ENCODE assay signal across 19 cellular contexts in the genomic region with DNA sequence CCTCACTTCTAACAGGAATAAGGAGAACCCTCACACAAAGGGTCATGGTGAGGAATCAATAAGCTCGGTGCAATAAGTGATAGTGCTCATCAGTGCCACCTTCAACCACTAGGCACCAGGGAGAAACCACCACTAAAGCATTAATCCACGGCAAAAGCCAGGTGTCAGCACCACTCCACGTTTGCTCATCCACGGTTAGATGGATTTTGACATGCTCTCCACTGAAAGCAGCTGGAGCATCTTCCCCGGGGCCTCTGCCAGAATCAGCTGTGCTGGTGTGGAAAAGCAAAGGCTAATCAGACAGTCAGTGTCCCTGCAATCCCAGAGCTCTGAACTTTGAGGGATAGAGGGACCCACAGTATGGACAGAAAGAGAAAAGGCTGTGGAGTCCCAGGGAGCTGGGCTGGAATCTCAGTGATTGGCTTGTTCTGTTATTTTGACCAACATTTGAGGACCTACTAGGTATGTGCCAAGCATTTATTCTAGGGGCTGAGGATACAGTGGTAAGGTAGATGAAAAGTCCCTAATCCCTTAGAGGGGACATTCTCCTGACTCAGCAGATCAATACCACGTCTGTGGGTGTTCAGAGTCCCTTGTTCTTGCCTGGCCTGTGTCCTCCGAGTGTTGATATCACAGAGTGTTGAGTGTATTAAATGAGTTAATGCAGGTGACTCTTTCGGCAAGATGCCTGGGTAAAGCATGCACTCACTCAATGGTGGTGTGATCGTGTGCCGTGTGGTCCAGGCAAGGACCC. TPM values are rescaled to one million over a fixed set of nuclear protein-coding genes. Genes with fewer than 3 reads are reported as not detected.
DNase-seq lines count a peak whose midpoint lies in the region; ATAC-seq and TF ChIP-seq lines count a peak whose summit lies in the region.
"Had no signal": no experiment of that assay in that cellular context is flagged by ENCODE, and none has a peak within 500 bp of the region (broad histone marks: within the 10 kb centered on the region; RNA-seq: fewer than 3 reads in every experiment).

No MANE protein-coding gene starts in this region.

- intact Hi-C loops in activated T-helper 1 cell treated with anti-CD3 and anti-CD28 coated beads, Interleukin-12 subunit alpha, Interleukin-12 subunit beta, Interleukin-2, Interleukin-4 antibody, amounts not matched to agents 30 ng/mL and 10 ng/mL and 1 ng/mL, durations not matched to agents 14 hours and 24 hours and 36 hours (cut with micrococcal nuclease) = no loop called here

- no peak overlapping the region for H3K4me3 Mint-ChIP-seq in immature natural killer cell
- H3K4me3 Mint-ChIP-seq in activated T-helper 1 cell treated with anti-CD3 and anti-CD28 coated beads, Interleukin-12 subunit alpha, Interleukin-12 subunit beta, Interleukin-2, Interleukin-4 antibody, amounts not matched to agents 30 ng/mL and 10 ng/mL and 1 ng/mL, durations not matched to agents 14 hours and 24 hours and 36 hours = no peak overlapping the region
- H3K4me3 Mint-ChIP-seq: CD4-positive, CD25-positive, alpha-beta regulatory T cell had no signal

- no peak overlapping the region for H3K4me3 ChIP-seq in brain microvascular endothelial cell (ENCODE audit: low read depth, low read length)
- H3K4me3 ChIP-seq: colonic mucosa, heart left ventricle had no signal

- H3K36me3 ChIP-seq in brain microvascular endothelial cell (replicated peaks) = no peaks in the 10 kb centered on the region
- H3K36me3 ChIP-seq: colonic mucosa, heart left ventricle had no signal

- H3K27ac ChIP-seq in brain microvascular endothelial cell = no peak overlapping the region
- H3K27ac ChIP-seq: colonic mucosa, heart left ventricle had no signal

- no peaks in the 10 kb centered on the region for H3K36me3 Mint-ChIP-seq in immature natural killer cell
- no peaks in the 10 kb centered on the region for H3K36me3 Mint-ChIP-seq in activated T-helper 1 cell treated with anti-CD3 and anti-CD28 coated beads, Interleukin-12 subunit alpha, Interleukin-12 subunit beta, Interleukin-2, Interleukin-4 antibody, amounts not matched to agents 30 ng/mL and 10 ng/mL and 1 ng/mL, durations not matched to agents 14 hours and 24 hours and 36 hours (ENCODE audit: low read depth)
- H3K36me3 Mint-ChIP-seq: CD4-positive, CD25-positive, alpha-beta regulatory T cell had no signal

- peak; percentile 6 for DNase-seq in NCI-H146 (lab: John Stamatoyannopoulos, UW)
- DNase-seq in NCI-H146 treated with DMSO at 0.1 percent for 48 hours (lab: John Stamatoyannopoulos, UW; ENCODE audit: unreplicated experiment) = no peak
- peak; percentile 2 for DNase-seq in NCI-H2107 (lab: John Stamatoyannopoulos, UW)
- DNase-seq in brain microvascular endothelial cell = no peak
- DNase-seq in retina = peak; percentile 54
- no peak for DNase-seq in immature natural killer cell
- DNase-seq in activated T-helper 1 cell treated with anti-CD3 and anti-CD28 coated beads, Interleukin-12 subunit alpha, Interleukin-12 subunit beta, Interleukin-2, Interleukin-4 antibody, amounts not matched to agents 30 ng/mL and 10 ng/mL and 1 ng/mL, durations not matched to agents 14 hours and 24 hours and 36 hours (ENCODE audit: low spot score) = no peak
- DNase-seq in stimulated activated naive CD8-positive, alpha-beta T cell treated with anti-CD3 and anti-CD28 coated beads, Interleukin-15, Interleukin-2, amounts not matched to agents 100 U/mL and 50 U/mL, for 24 hours = no peak
- DNase-seq: activated CD8-positive, alpha-beta memory T cell treated with anti-CD3 and anti-CD28 coated beads for 24 hours; activated effector memory CD4-positive, alpha-beta T cell treated with Interleukin-2 at 50 U/mL for 16 hours; amygdala; CD4-positive, CD25-positive, alpha-beta regulatory T cell; colonic mucosa; heart left ventricle; midbrain; MM.1S; stimulated activated CD4-positive, alpha-beta T cell treated with anti-CD3 and anti-CD28 coated beads, Interleukin-4, amount 100 ng/mL, for 1 hour; stimulated activated CD8-positive, alpha-beta memory T cell treated with anti-CD3 and anti-CD28 coated beads, Interleukin-4, amount 100 ng/mL, for 48 hours had no signal

- in situ Hi-C loops in brain microvascular endothelial cell (cut with HindIII; ENCODE audit: low pct_ligation_motif_present, low sequenced_read_pairs) = no loop called here

- no peaks in the 10 kb centered on the region for H3K9me3 Mint-ChIP-seq in immature natural killer cell
- peaks cover 9% of the 10 kb centered on the region for H3K9me3 Mint-ChIP-seq in activated T-helper 1 cell treated with anti-CD3 and anti-CD28 coated beads, Interleukin-12 subunit alpha, Interleukin-12 subunit beta, Interleukin-2, Interleukin-4 antibody, amounts not matched to agents 30 ng/mL and 10 ng/mL and 1 ng/mL, durations not matched to agents 14 hours and 24 hours and 36 hours

- TF ChIP-seq CTCF in brain microvascular endothelial cell (IDR thresholded peaks at IDR 0.05; ENCODE audit: low read depth, low read length, missing control alignments) = peak; percentile 33

- H3K4me1 Mint-ChIP-seq in immature natural killer cell = no peaks in the 10 kb centered on the region
- peaks cover 11% of the 10 kb centered on the region for H3K4me1 Mint-ChIP-seq in activated T-helper 1 cell treated with anti-CD3 and anti-CD28 coated beads, Interleukin-12 subunit alpha, Interleukin-12 subunit beta, Interleukin-2, Interleukin-4 antibody, amounts not matched to agents 30 ng/mL and 10 ng/mL and 1 ng/mL, durations not matched to agents 14 hours and 24 hours and 36 hours (ENCODE audit: low read depth)
- H3K4me1 Mint-ChIP-seq: CD4-positive, CD25-positive, alpha-beta regulatory T cell had no signal

- H3K27me3 ChIP-seq in brain microvascular endothelial cell (replicated peaks) = no peaks in the 10 kb centered on the region
- H3K27me3 ChIP-seq: colonic mucosa had no signal

- ATAC-seq in stimulated activated naive CD8-positive, alpha-beta T cell treated with anti-CD3 and anti-CD28 coated beads, Interleukin-15, Interleukin-2, amounts not matched to agents 100 U/mL and 50 U/mL, for 24 hours = no peak
- ATAC-seq: heart left ventricle, sciatic nerve had no signal

- peaks cover 3 to 4% (median 4%) of the 10 kb centered on the region in 3 donors for H3K27me3 Mint-ChIP-seq in immature natural killer cell (ENCODE audit: low read depth in 3 of 3)
- H3K27me3 Mint-ChIP-seq in activated T-helper 1 cell treated with anti-CD3 and anti-CD28 coated beads, Interleukin-12 subunit alpha, Interleukin-12 subunit beta, Interleukin-2, Interleukin-4 antibody, amounts not matched to agents 30 ng/mL and 10 ng/mL and 1 ng/mL, durations not matched to agents 14 hours and 24 hours and 36 hours (ENCODE audit: insufficient read depth) = peaks cover 12% of the 10 kb centered on the region

- H3K27ac Mint-ChIP-seq in immature natural killer cell = no peak overlapping the region
- no peak overlapping the region for H3K27ac Mint-ChIP-seq in activated T-helper 1 cell treated with anti-CD3 and anti-CD28 coated beads, Interleukin-12 subunit alpha, Interleukin-12 subunit beta, Interleukin-2, Interleukin-4 antibody, amounts not matched to agents 30 ng/mL and 10 ng/mL and 1 ng/mL, durations not matched to agents 14 hours and 24 hours and 36 hours

RNA-seq across cellular contexts. Expression of a gene that starts 41.3 kb away (rescaled TPM):
- polyA plus RNA-seq in immature natural killer cell = under 1 TPM in 1 of 3 donors, not detected in 2; 0.28 TPM
- total RNA-seq in activated T-helper 1 cell treated with anti-CD3 and anti-CD28 coated beads, Interleukin-12 subunit alpha, Interleukin-12 subunit beta, Interleukin-2, Interleukin-4 antibody, amounts not matched to agents 30 ng/mL and 10 ng/mL and 1 ng/mL, durations not matched to agents 14 hours and 24 hours and 36 hours = not detected in 2 replicates
- total RNA-seq: CD4-positive, CD25-positive, alpha-beta regulatory T cell had no signal
- polyA plus RNA-seq: CD4-positive, CD25-positive, alpha-beta regulatory T cell had no signal

Comparison
In these comparisons a context has a peak if more than half of its experiments do, and no peak if none do; other contexts are left out.
1. DNase-seq: peak in NCI-H146 (single experiment), NCI-H2107 (single experiment) and retina (single experiment); none in NCI-H146 treated with DMSO at 0.1 percent for 48 hours (single experiment), brain microvascular endothelial cell (single experiment), immature natural killer cell (0 of 3), activated T-helper 1 cell treated with anti-CD3 and anti-CD28 coated beads, Interleukin-12 subunit alpha, Interleukin-12 subunit beta, Interleukin-2, Interleukin-4 antibody, amounts not matched to agents 30 ng/mL and 10 ng/mL and 1 ng/mL, durations not matched to agents 14 hours and 24 hours and 36 hours (single experiment) and stimulated activated naive CD8-positive, alpha-beta T cell treated with anti-CD3 and anti-CD28 coated beads, Interleukin-15, Interleukin-2, amounts not matched to agents 100 U/mL and 50 U/mL, for 24 hours (single experiment).